Comparison of ENCODE assay signal across 20 cellular contexts in the genomic region with DNA sequence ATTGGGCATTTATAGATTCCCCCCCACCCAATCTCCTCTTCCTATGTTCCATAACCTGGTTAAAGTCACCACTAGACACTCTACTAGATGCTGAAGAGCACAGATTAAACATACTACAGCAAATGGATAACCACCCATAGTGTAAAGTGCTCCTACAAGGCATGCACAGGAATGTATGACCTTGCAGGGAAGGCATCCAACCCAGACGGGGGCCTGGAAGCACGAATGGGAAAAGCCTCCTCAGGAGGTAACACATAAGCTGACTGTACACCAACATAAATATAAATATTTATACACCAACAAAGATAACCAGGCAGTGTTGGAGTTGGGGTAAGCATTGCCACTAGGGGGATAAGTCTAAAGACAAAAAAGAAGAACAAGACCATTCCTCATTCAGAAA.
"Had no signal": no experiment of that assay in that cellular context is flagged by ENCODE, and none has a peak within 500 bp of the region (broad histone marks: within the 10 kb centered on the region; RNA-seq: fewer than 3 reads in every experiment).

No MANE protein-coding gene starts in this region.

- H3K27me3 Mint-ChIP-seq: effector memory CD8-positive, alpha-beta T cell; naive B cell; stimulated activated naive CD8-positive, alpha-beta T cell treated with anti-CD3 and anti-CD28 coated beads, Interleukin-15, Interleukin-2, amounts not matched to agents 100 ng/mL and 50 ng/mL, for 24 hours had no signal

- H3K9me3 ChIP-seq: adrenal gland, left lung, psoas muscle, transverse colon, vagina had no signal

- H3K36me3 Mint-ChIP-seq: activated naive CD4-positive, alpha-beta T cell treated with anti-CD3 and anti-CD28 coated beads, Interleukin-2, amount 50 U/mL, for 72 hours; naive B cell had no signal

- H3K9me3 Mint-ChIP-seq: neural crest cell had no signal

- ATAC-seq: activated naive CD4-positive, alpha-beta T cell treated with anti-CD3 and anti-CD28 coated beads, Interleukin-2, amount 50 U/mL, for 72 hours; effector memory CD8-positive, alpha-beta T cell; left lung; psoas muscle; right cardiac atrium had no signal

- H3K4me1 ChIP-seq: adrenal gland, left lung, psoas muscle, transverse colon, vagina had no signal

- DNase-seq: activated CD4-positive, alpha-beta T cell treated with anti-CD3 and anti-CD28 coated beads, Interleukin-2, amount 50 U/mL, for 4 hours; activated gamma-delta T cell treated with Interleukin-2 at 50 U/mL for 16 hours; adrenal gland; effector memory CD8-positive, alpha-beta T cell; kidney; left lung; mammary epithelial cell; naive B cell; psoas muscle; right cardiac atrium; stimulated activated CD4-positive, alpha-beta T cell treated with anti-CD3 and anti-CD28 coated beads, Interleukin-2, amount 100 ng/mL, for 48 hours; T-helper 2 cell; transverse colon; WERI-Rb-1 had no signal

- H3K27ac ChIP-seq: adrenal gland, cardiac muscle cell, left lung, psoas muscle, transverse colon, vagina, WERI-Rb-1 had no signal

- H3K27ac Mint-ChIP-seq: activated T-helper 1 cell treated with anti-CD3 and anti-CD28 coated beads, Interleukin-12 subunit alpha, Interleukin-12 subunit beta, Interleukin-2, Interleukin-4 antibody, amounts not matched to agents 30 ng/mL and 10 ng/mL and 1 ng/mL, durations not matched to agents 14 hours and 24 hours and 36 hours; effector memory CD8-positive, alpha-beta T cell; naive B cell; stimulated activated naive CD8-positive, alpha-beta T cell treated with anti-CD3 and anti-CD28 coated beads, Interleukin-15, Interleukin-2, amounts not matched to agents 100 ng/mL and 50 ng/mL, for 24 hours had no signal

- H3K4me1 Mint-ChIP-seq: naive B cell, neural crest cell had no signal

- H3K4me3 Mint-ChIP-seq: activated T-helper 1 cell treated with anti-CD3 and anti-CD28 coated beads, Interleukin-12 subunit alpha, Interleukin-12 subunit beta, Interleukin-2, Interleukin-4 antibody, amounts not matched to agents 30 ng/mL and 10 ng/mL and 1 ng/mL, durations not matched to agents 14 hours and 24 hours and 36 hours; effector memory CD8-positive, alpha-beta T cell; naive B cell; neural crest cell; stimulated activated naive CD8-positive, alpha-beta T cell treated with anti-CD3 and anti-CD28 coated beads, Interleukin-15, Interleukin-2, amounts not matched to agents 100 ng/mL and 50 ng/mL, for 24 hours had no signal

- H3K27me3 ChIP-seq: adrenal gland, cardiac muscle cell, left lung, transverse colon, vagina had no signal
